20 cellular contexts compared by ENCODE assay signal in genomic region chr9:120383611-120383998, GRCh38.
DNase-seq lines count a peak whose midpoint lies in the region; ATAC-seq and TF ChIP-seq lines count a peak whose summit lies in the region.
"Had no signal": no experiment of that assay in that cellular context is flagged by ENCODE, and none has a peak within 500 bp of the region (broad histone marks: within the 10 kb centered on the region; RNA-seq: fewer than 3 reads in every experiment).

No MANE protein-coding gene starts in this region.

- TF ChIP-seq CTCF in right lobe of liver (IDR thresholded peaks at IDR 0.05) (no peak), upper lobe of left lung (IDR thresholded peaks at IDR 0.05) (no peak)

- TF ChIP-seq POLR2A in right lobe of liver (IDR thresholded peaks at IDR 0.05) (no peak), upper lobe of left lung (IDR thresholded peaks at IDR 0.05) (no peak)

- H3K27me3 ChIP-seq in right lobe of liver (no peaks in the 10 kb centered on the region), upper lobe of left lung (no peaks in the 10 kb centered on the region)
- H3K27me3 ChIP-seq: dorsolateral prefrontal cortex, SJCRH30, uterus had no signal

- H3K9me3 ChIP-seq in right lobe of liver (no peaks in the 10 kb centered on the region), upper lobe of left lung (peaks cover 0 to 8% (median 0%) of the 10 kb centered on the region in 4 donors)
- H3K9me3 ChIP-seq: SJCRH30 had no signal

- DNase-seq in NCI-H510A treated with DMSO at 0.1 percent for 48 hours (lab: John Stamatoyannopoulos, UW) (peak; percentile 11), NCI-H510A (lab: John Stamatoyannopoulos, UW) (no peak), NCI-H1105 treated with DMSO at 0.1 percent for 48 hours (lab: John Stamatoyannopoulos, UW) (peak; percentile 29), right lobe of liver (peak in 1 of 3 donors; percentile 60), upper lobe of left lung (peak; percentile 19 to 65), RPMI8226 (no peak)
- DNase-seq: activated gamma-delta T cell; CD8-positive, alpha-beta memory T cell; kidney; mammary epithelial cell; NCI-H1694; PC-3; stimulated activated CD4-positive, alpha-beta T cell treated with anti-CD3 and anti-CD28 coated beads, Interleukin-4, amount 100 ng/mL, for 1 hour; T-helper 17 cell; uterus had no signal

- H3K4me3 ChIP-seq in right lobe of liver (no peak overlapping the region), upper lobe of left lung (no peak overlapping the region)
- H3K4me3 ChIP-seq: dorsolateral prefrontal cortex, SJCRH30, uterus had no signal

- H3K27ac ChIP-seq in right lobe of liver (peak overlapping the region in 2 of 3 donors; percentile 88 to 97), upper lobe of left lung (no peak overlapping the region)
- H3K27ac ChIP-seq: dorsolateral prefrontal cortex, SJCRH30, uterus, WERI-Rb-1 had no signal

- intact Hi-C loops in right lobe of liver (cut with DNase I) = no loop called here

- H3K36me3 ChIP-seq in right lobe of liver = no peaks in the 10 kb centered on the region
- H3K36me3 ChIP-seq in upper lobe of left lung = peaks cover 0 to 12% (median 7%) of the 10 kb centered on the region in 4 donors
- H3K36me3 ChIP-seq: uterus had no signal

- ATAC-seq in right lobe of liver (no peak), upper lobe of left lung (ENCODE audit: low FRiP score in 2 of 2) (no peak), HG03039 (IDR thresholded peaks at IDR 0.05; ENCODE audit: unreplicated experiment) (no peak), HG03565 (IDR thresholded peaks at IDR 0.05; ENCODE audit: unreplicated experiment) (no peak)
- ATAC-seq: PC-3, T-helper 17 cell had no signal

- TF ChIP-seq EP300 in upper lobe of left lung (IDR thresholded peaks at IDR 0.05) = no peak

- WGBS in right lobe of liver (ENCODE audit: insufficient coverage, low coverage, low lambda C conversion rate, missing lambda C conversion rate) = 88% methylated on average over 3 of the region's 10 CpGs
- 69 to 85% methylated on average over 9 to 10 of the region's 10 CpGs for WGBS in upper lobe of left lung, 2 donors

- H3K4me1 ChIP-seq in right lobe of liver = peaks cover 0 to 49% (median 21%) of the 10 kb centered on the region in 4 donors
- peaks cover 0 to 8% (median 3%) of the 10 kb centered on the region in 4 donors for H3K4me1 ChIP-seq in upper lobe of left lung
- H3K4me1 ChIP-seq: uterus had no signal

Comparison
In these comparisons a context has a peak if more than half of its experiments do, and no peak if none do; other contexts are left out.
1. DNase-seq: peak in NCI-H510A treated with DMSO at 0.1 percent for 48 hours (single experiment), NCI-H1105 treated with DMSO at 0.1 percent for 48 hours (single experiment) and upper lobe of left lung (2 of 2); none in NCI-H510A (single experiment) and RPMI8226 (single experiment).
2. H3K27ac ChIP-seq: peak in right lobe of liver (2 of 3); none in upper lobe of left lung (0 of 4).